8 cellular contexts compared by ENCODE assay signal in the genomic region with DNA sequence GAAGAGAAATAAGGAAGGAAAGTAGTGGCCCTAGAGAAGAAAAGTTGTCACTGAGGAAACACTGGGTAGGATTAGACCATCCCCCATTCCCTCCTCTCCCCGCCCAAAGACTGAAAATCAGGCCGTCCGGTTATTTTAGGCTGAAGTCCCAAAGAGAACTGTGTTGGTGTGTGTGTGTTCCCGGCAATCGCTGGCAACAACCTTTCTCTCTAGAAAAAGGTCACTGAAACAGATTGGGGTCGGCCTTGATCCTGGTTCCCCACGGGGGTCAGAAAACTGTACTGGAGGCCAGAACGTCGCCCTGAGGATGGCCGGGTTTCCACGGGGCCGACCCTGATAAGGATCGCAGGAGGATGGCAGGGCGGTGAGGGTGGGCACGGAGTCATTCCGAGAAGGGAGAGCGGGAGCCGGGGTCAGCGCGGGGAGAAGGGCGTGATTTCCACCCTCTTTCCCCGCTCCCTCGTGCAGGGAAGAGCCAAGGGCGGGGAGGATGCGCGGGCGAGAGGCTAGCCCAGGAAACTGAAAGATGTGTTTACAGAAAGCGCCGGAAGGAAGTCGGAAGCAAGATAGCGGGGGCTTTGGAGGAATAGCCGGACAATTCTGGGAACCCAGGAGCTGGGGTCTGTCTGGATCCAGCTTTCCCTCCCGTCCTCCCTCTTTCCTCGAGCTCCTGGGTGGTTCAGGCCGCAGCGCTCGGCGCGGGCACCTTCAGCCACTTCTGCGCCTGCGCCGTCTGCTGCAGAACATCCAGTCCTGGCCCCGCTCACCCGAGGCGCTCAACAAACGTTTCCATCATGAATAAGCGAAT. TPM values are rescaled to one million over a fixed set of nuclear protein-coding genes. Genes with fewer than 3 reads are reported as not detected.
DNase-seq lines count a peak whose midpoint lies in the region; ATAC-seq and TF ChIP-seq lines count a peak whose summit lies in the region.

No MANE protein-coding gene starts in this region.

- peak overlapping the region; percentile 40; the same call in 1 of the 2 replicates for H3K27ac ChIP-seq in VCaP
- H3K27ac ChIP-seq in body of pancreas, result peak overlapping the region in 2 of 4 donors; percentile 45 to 72
- H3K27ac ChIP-seq in left lung, result peak overlapping the region; percentile 80 to 95

- peak overlapping the region; percentile 70 for H3K4me3 Mint-ChIP-seq in Calu3 (ENCODE audit: low read depth, unreplicated experiment)
- H3K4me3 Mint-ChIP-seq in chondrocyte (ENCODE audit: unreplicated experiment), result no peak overlapping the region

- TF ChIP-seq POLR2A in body of pancreas (IDR thresholded peaks at IDR 0.05), result peak in 2 of 3 donors; percentile 28 to 33

- no peaks in the 10 kb centered on the region for H3K27me3 ChIP-seq in body of pancreas
- no peaks in the 10 kb centered on the region for H3K27me3 ChIP-seq in left lung

- TF ChIP-seq CTCF in Calu3 (IDR thresholded peaks at IDR 0.05; ENCODE audit: unreplicated experiment), result no peak
- TF ChIP-seq CTCF in VCaP (conservative IDR thresholded peaks at IDR 0.05), result no peak
- no peak for TF ChIP-seq CTCF in body of pancreas (IDR thresholded peaks at IDR 0.05)
- TF ChIP-seq CTCF in left lung (IDR thresholded peaks at IDR 0.05), result no peak
- TF ChIP-seq CTCF in chondrocyte (IDR thresholded peaks at IDR 0.05), result no peak

- H3K4me1 Mint-ChIP-seq in Calu3 (ENCODE audit: low read depth, unreplicated experiment) (peaks cover 6% of the 10 kb centered on the region), chondrocyte (ENCODE audit: low read depth) (peaks cover 15% of the 10 kb centered on the region)

- H3K9me3 ChIP-seq in body of pancreas (no peaks in the 10 kb centered on the region), left lung (peaks cover 0 to 3% of the 10 kb centered on the region in 2 donors)

- intact Hi-C loops in Calu3 (cut with micrococcal nuclease; ENCODE audit: unreplicated experiment) (no loop called here), body of pancreas (cut with DNase I) (no loop called here), left lung (cut with DNase I) (no loop called here)

- H3K36me3 Mint-ChIP-seq in Calu3 (ENCODE audit: insufficient read depth, unreplicated experiment), result peaks cover 11% of the 10 kb centered on the region
- H3K36me3 Mint-ChIP-seq in chondrocyte (ENCODE audit: low read depth), result no peaks in the 10 kb centered on the region

- H3K27me3 Mint-ChIP-seq in Calu3 (ENCODE audit: unreplicated experiment), result no peaks in the 10 kb centered on the region
- no peaks in the 10 kb centered on the region for H3K27me3 Mint-ChIP-seq in chondrocyte (ENCODE audit: low read depth)

- 16 to 20% methylated on average over 29 to 47 of the region's 47 CpGs for WGBS in body of pancreas, 2 donors

- no peaks in the 10 kb centered on the region for H3K36me3 ChIP-seq in body of pancreas (replicated peaks in 1 of 2; ENCODE audit: insufficient read depth in 1 of 2, low read depth in 2 of 2)
- H3K36me3 ChIP-seq in left lung, result no peaks in the 10 kb centered on the region

- CTCF ChIA-PET in Calu3 (lab: Charles Lee), result no interaction called here

- H3K4me3 ChIP-seq in body of pancreas (no peak overlapping the region), left lung (peak overlapping the region; percentile 38 to 52)

- H3K27ac Mint-ChIP-seq in Calu3 (ENCODE audit: unreplicated experiment) (peak overlapping the region; percentile 47), chondrocyte (ENCODE audit: unreplicated experiment) (no peak overlapping the region)

- peak; percentile 73 for ATAC-seq in HG02798 (IDR thresholded peaks at IDR 0.05; ENCODE audit: poor library complexity, unreplicated experiment)
- ATAC-seq in body of pancreas, result peak; percentile 82
- peak; percentile 91 for ATAC-seq in left lung

- H3K9me3 Mint-ChIP-seq in Calu3 (ENCODE audit: low read depth, unreplicated experiment) (no peaks in the 10 kb centered on the region), chondrocyte (ENCODE audit: low read depth) (no peaks in the 10 kb centered on the region)

- DNase-seq in Calu3 (peak; percentile 63), body of pancreas (peak; percentile 61 to 70 (median 68)), left lung (peak; percentile 81 to 94), chondrocyte (ENCODE audit: low spot score) (no peak), cortex of kidney (lab: John Stamatoyannopoulos, UW) (no peak)
- peak; percentile 60 to 65 for DNase-seq in stimulated activated CD4-positive, alpha-beta T cell treated with anti-CD3 and anti-CD28 coated beads, Interleukin-4, amount 100 ng/mL, for 48 hours (ENCODE audit: low read depth in 2 of 2)

- no TSS peak for BruUV-seq in Calu3 (replicated peaks; lab: Mats Ljungman, UMichigan)

- H3K4me1 ChIP-seq in body of pancreas (peaks cover 9% of the 10 kb centered on the region), left lung (peaks cover 0 to 20% of the 10 kb centered on the region in 2 donors)

RNA-seq across cellular contexts. Expression of a gene that starts 25.3 kb away (rescaled TPM):
- total RNA-seq in Calu3 (2022) (45.5 and 45.9 TPM in 2 replicates), body of pancreas (10 to 100 TPM in 1 of 2 donors, 1 to 10 TPM in 1; 4.9 to 11.7 TPM), left lung (10 to 100 TPM; 40.7 to 44.0 TPM), chondrocyte (25.3 to 30.1 TPM (median 29.1 TPM) in 3 replicates)

Comparison
In these comparisons a context has a peak if more than half of its experiments do, and no peak if none do; other contexts are left out.
1. DNase-seq: peak in Calu3 (single experiment), body of pancreas (4 of 4), left lung (2 of 2) and stimulated activated CD4-positive, alpha-beta T cell treated with anti-CD3 and anti-CD28 coated beads, Interleukin-4, amount 100 ng/mL, for 48 hours (2 of 2); none in chondrocyte (single experiment) and cortex of kidney (single experiment).
2. H3K4me3 ChIP-seq: peak in left lung (2 of 2); none in body of pancreas (0 of 2).
3. Peak in every context shown above with its lines, with median percentiles within 50 percentile points of each other: ATAC-seq.